ENCODE assay signal across 14 cellular contexts in genomic region chr1:161885013-161885412, GRCh38.
A peak's percentile ranks its signal among the peaks of the same experiment; 100 is the strongest.
DNase-seq lines count a peak whose midpoint lies in the region; ATAC-seq, FAIRE-seq and TF ChIP-seq lines count a peak whose summit lies in the region.
"Had no signal": no experiment of that assay in that cellular context is flagged by ENCODE, and none has a peak within 500 bp of the region (broad histone marks: within the 10 kb centered on the region; RNA-seq: fewer than 3 reads in every experiment).

No MANE protein-coding gene starts in this region.

- no peaks in the 10 kb centered on the region for H3K9me3 ChIP-seq in right atrium auricular region

- H3K4me3 ChIP-seq in right atrium auricular region = no peak overlapping the region
- H3K4me3 ChIP-seq: skin epidermis had no signal

- no peaks in the 10 kb centered on the region for H3K27me3 ChIP-seq in right atrium auricular region

- no peaks in the 10 kb centered on the region for H3K4me1 ChIP-seq in right atrium auricular region

- no peak for FAIRE-seq in GM12892 (lab: Jason Lieb, UNC)
- FAIRE-seq: GM18507 had no signal

- DNase-seq in Right ventricle myocardium inferior (ENCODE audit: missing footprints) (no peak), right atrium auricular region (ENCODE audit: low spot score) (no peak), left cardiac atrium (no peak), D341Med (ENCODE audit: low spot score) (no peak), NCI-H345 (lab: John Stamatoyannopoulos, UW) (no peak), GM12892 (ENCODE audit: insufficient read length) (no peak)
- DNase-seq: activated T-cell treated with anti-CD3 and anti-CD28 coated beads, Interleukin-2, amount 50 U/mL, for 24 hours; NCI-H446 treated with DMSO at 0.1 percent for 48 hours had no signal

- ATAC-seq in Right ventricle myocardium inferior (peak; percentile 57), SK-N-SH treated with all-trans-retinoic acid at 6 μM for 48 hours (peak; percentile 94), left cardiac atrium (peak; percentile 66 to 70), GM21576 (IDR thresholded peaks at IDR 0.05; ENCODE audit: unreplicated experiment) (no peak)
- ATAC-seq: stimulated activated memory B cell treated with anti-CD40 and anti-IgM and Interleukin-4, amounts not matched to agents 10 μg/mL and 1 μg/mL and 100 μg/mL, for 72 hours had no signal

- H3K36me3 ChIP-seq in right atrium auricular region = peaks cover 9% of the 10 kb centered on the region

- no peak for TF ChIP-seq POLR2A in GM12892 (IDR thresholded peaks at IDR 0.05; ENCODE audit: low read depth, low read length)

- intact Hi-C loops in Right ventricle myocardium inferior (cut with DNase I) (no loop called here), left cardiac atrium (cut with DNase I) (loop anchor here in 1 of 2 donors (10.0 kb wide), 1 partner anchor 140 kb away; the partner anchor contains the start of gene OLFML2B)

- H3K27ac ChIP-seq in right atrium auricular region = no peak overlapping the region
- H3K27ac ChIP-seq: C4-2B had no signal

- no peak for TF ChIP-seq CTCF in right atrium auricular region (IDR thresholded peaks at IDR 0.05)

TF ChIP-seq in SK-N-SH treated with all-trans-retinoic acid at 6 μM for 48 hours, 23 proteins besides CTCF, POLR2A, EP300 and RAD21:
- TF ChIP-seq ARNTL (CRISPR knock-in tag; IDR thresholded peaks at IDR 0.05; ENCODE audit: borderline replicate concordance, low read depth) (no peak), TSHZ2 (CRISPR knock-in tag; IDR thresholded peaks at IDR 0.05) (no peak), GLIS3 (CRISPR knock-in tag; IDR thresholded peaks at IDR 0.05) (no peak), TOX (CRISPR knock-in tag; IDR thresholded peaks at IDR 0.05; ENCODE audit: borderline replicate concordance) (no peak), PATZ1 (CRISPR knock-in tag; IDR thresholded peaks at IDR 0.05; ENCODE audit: borderline replicate concordance) (no peak), ZC3H10 (CRISPR knock-in tag; IDR thresholded peaks at IDR 0.05) (no peak), ESRRG (CRISPR knock-in tag; IDR thresholded peaks at IDR 0.05) (no peak), BACH2 (CRISPR knock-in tag; IDR thresholded peaks at IDR 0.05; ENCODE audit: borderline replicate concordance) (no peak), ZNF70 (CRISPR knock-in tag; IDR thresholded peaks at IDR 0.05) (no peak), TCF4 (CRISPR knock-in tag; IDR thresholded peaks at IDR 0.05; ENCODE audit: borderline replicate concordance) (no peak), ZNF8 (CRISPR knock-in tag; IDR thresholded peaks at IDR 0.05) (no peak), CSDC2 (CRISPR knock-in tag; IDR thresholded peaks at IDR 0.05) (no peak), ZNF565 (CRISPR knock-in tag; conservative IDR thresholded peaks at IDR 0.05; ENCODE audit: low read depth) (no peak), ISL1 (CRISPR knock-in tag; IDR thresholded peaks at IDR 0.05) (no peak), ZFP30 (CRISPR knock-in tag; IDR thresholded peaks at IDR 0.05) (no peak), OSR1 (CRISPR knock-in tag; IDR thresholded peaks at IDR 0.05) (no peak), PPARA (CRISPR knock-in tag; IDR thresholded peaks at IDR 0.05; ENCODE audit: borderline replicate concordance) (no peak), ZFP3 (CRISPR knock-in tag; IDR thresholded peaks at IDR 0.05) (no peak)
TF ChIP-seq in SK-N-SH treated with all-trans-retinoic acid at 6 μM for 48 hours: peak in this region for 0.
